9 cellular contexts compared by ENCODE assay signal in genomic region chr4:121736735-121737351, GRCh38. TPM values are rescaled to one million over a fixed set of nuclear protein-coding genes. Genes with fewer than 3 reads are reported as not detected.
A peak's percentile ranks its signal among the peaks of the same experiment; 100 is the strongest.
DNase-seq lines count a peak whose midpoint lies in the region; ATAC-seq and TF ChIP-seq lines count a peak whose summit lies in the region.
"Had no signal": no experiment of that assay in that cellular context is flagged by ENCODE, and none has a peak within 500 bp of the region (broad histone marks: within the 10 kb centered on the region; RNA-seq: fewer than 3 reads in every experiment).

No MANE protein-coding gene starts in this region.

- H3K4me3 Mint-ChIP-seq in osteocyte (ENCODE audit: unreplicated experiment): no peak overlapping the region
- H3K4me3 Mint-ChIP-seq: dendritic cell treated with granulocyte-macrophage colony-stimulating factor and Interleukin-4, amounts not matched to agents 40 ng/mL and 50 ng/mL, for 4 days had no signal

- H3K27me3 ChIP-seq in right atrium auricular region: no peaks in the 10 kb centered on the region
- H3K27me3 ChIP-seq in SJSA1 (replicated peaks): no peaks in the 10 kb centered on the region

- intact Hi-C loops in left cardiac atrium (cut with DNase I): loop anchor here in 1 of 2 donors (5.0 kb wide), 2 partner anchors 275 to 370 kb away; no protein-coding TSS in a partner anchor

- H3K27ac ChIP-seq in right atrium auricular region (no peak overlapping the region), SJSA1 (no peak overlapping the region)

- H3K36me3 ChIP-seq in right atrium auricular region: no peaks in the 10 kb centered on the region
- H3K36me3 ChIP-seq in SJSA1: no peaks in the 10 kb centered on the region

- DNase-seq in left cardiac atrium (no peak), right atrium auricular region (ENCODE audit: low spot score) (no peak), SJSA1 (ENCODE audit: low read depth in 1 of 2, low spot score in 2 of 2) (peak; percentile 60 to 71), epithelial cell of proximal tubule (ENCODE audit: low read depth) (no peak), osteocyte (ENCODE audit: extremely low spot score, unreplicated experiment) (no peak), KG1 (lab: John Stamatoyannopoulos, UW) (no peak)
- DNase-seq in activated effector memory CD4-positive, alpha-beta T cell treated with anti-CD3 and anti-CD28 coated beads, Interleukin-2, amount 50 U/mL, for 16 hours: no peak

- H3K27me3 Mint-ChIP-seq in osteocyte (ENCODE audit: unreplicated experiment): no peaks in the 10 kb centered on the region

- H3K27ac Mint-ChIP-seq in osteocyte (ENCODE audit: unreplicated experiment): no peak overlapping the region
- H3K27ac Mint-ChIP-seq: dendritic cell treated with granulocyte-macrophage colony-stimulating factor and Interleukin-4, amounts not matched to agents 40 ng/mL and 50 ng/mL, for 4 days had no signal

- H3K9me3 ChIP-seq in right atrium auricular region (no peaks in the 10 kb centered on the region), SJSA1 (replicated peaks) (no peaks in the 10 kb centered on the region)

- H3K4me3 ChIP-seq in right atrium auricular region: no peak overlapping the region
- H3K4me3 ChIP-seq in SJSA1: no peak overlapping the region
- no peak overlapping the region for H3K4me3 ChIP-seq in epithelial cell of proximal tubule (ENCODE audit: low read depth, low read length)

- H3K4me1 Mint-ChIP-seq in osteocyte (ENCODE audit: unreplicated experiment): peaks cover 8% of the 10 kb centered on the region

- ATAC-seq in left cardiac atrium (peak; percentile 41 to 51), HG03354 (IDR thresholded peaks at IDR 0.05; ENCODE audit: poor library complexity, severe bottlenecking, unreplicated experiment) (peak; percentile 59)

- H3K9me3 Mint-ChIP-seq in osteocyte (ENCODE audit: unreplicated experiment): no peaks in the 10 kb centered on the region
- H3K9me3 Mint-ChIP-seq: dendritic cell treated with granulocyte-macrophage colony-stimulating factor and Interleukin-4, amounts not matched to agents 40 ng/mL and 50 ng/mL, for 4 days had no signal

- peak in 1 of 2 donors; percentile 64 for TF ChIP-seq CTCF in right atrium auricular region (IDR thresholded peaks at IDR 0.05)
- TF ChIP-seq CTCF in epithelial cell of proximal tubule (conservative IDR thresholded peaks at IDR 0.05; ENCODE audit: low read depth, low read length): peak; percentile 79
- peak; percentile 79 for TF ChIP-seq CTCF in osteocyte (IDR thresholded peaks at IDR 0.05)

- no peaks in the 10 kb centered on the region for H3K36me3 Mint-ChIP-seq in osteocyte (ENCODE audit: unreplicated experiment)

- H3K4me1 ChIP-seq in right atrium auricular region (peaks cover 0 to 21% of the 10 kb centered on the region in 2 donors), SJSA1 (replicated peaks) (no peaks in the 10 kb centered on the region; the same call in none of the 2 replicates)

RNA-seq across cellular contexts. Expression of gene SMIM43, which starts 28.1 kb away (rescaled TPM):
- total RNA-seq in left cardiac atrium (not detected), right atrium auricular region (not detected), epithelial cell of proximal tubule (0.07 TPM in 1 of 2 replicates, not detected in the other), osteocyte (not detected in 2 replicates)
- 0.26 TPM in 1 of 2 replicates, not detected in the other for total RNA-seq in SJSA1 (2014; rRNA removed; shearing (Covaris generic))

RNA-seq across cellular contexts. Expression of gene ANXA5, which starts 40.1 kb away (rescaled TPM):
- total RNA-seq in left cardiac atrium: 100 to 1,000 TPM; 243 to 278 TPM
- total RNA-seq in right atrium auricular region: 100 to 1,000 TPM; 186 to 197 TPM
- total RNA-seq in SJSA1 (2014; rRNA removed; shearing (Covaris generic)): 1,014 and 1,022 TPM in 2 replicates
- 308 and 352 TPM in 2 replicates for total RNA-seq in epithelial cell of proximal tubule
- total RNA-seq in osteocyte: 477 and 488 TPM in 2 replicates

Comparison
In these comparisons a context has a peak if more than half of its experiments do, and no peak if none do; other contexts are left out.
1. DNase-seq: peak in SJSA1 (2 of 2); none in left cardiac atrium (single experiment), right atrium auricular region (single experiment), epithelial cell of proximal tubule (single experiment), osteocyte (single experiment), activated effector memory CD4-positive, alpha-beta T cell treated with anti-CD3 and anti-CD28 coated beads, Interleukin-2, amount 50 U/mL, for 16 hours (single experiment) and KG1 (single experiment).